ENCODE assay signal across 8 cellular contexts in genomic region chr11:68214173-68215086, GRCh38. TPM values are rescaled to one million over a fixed set of nuclear protein-coding genes. Genes with fewer than 3 reads are reported as not detected.
DNase-seq lines count a peak whose midpoint lies in the region; ATAC-seq and TF ChIP-seq lines count a peak whose summit lies in the region.

No MANE protein-coding gene starts in this region.

- no peak overlapping the region for H2BK5ac ChIP-seq in H9 (ENCODE audit: insufficient read length, low read length)

- H3K4me1 Mint-ChIP-seq in H9 (peaks cover 34 to 39% of the 10 kb centered on the region in 2 experiments), activated B cell treated with CpG ODN at 0.5 μM for 24 hours (peaks cover 44% of the 10 kb centered on the region), glutamatergic neuron (ENCODE audit: low read depth, unreplicated experiment) (peaks cover 24% of the 10 kb centered on the region)

- ATAC-seq in activated B cell treated with CpG ODN at 0.5 μM for 24 hours (ENCODE audit: low read depth) (peak; percentile 4), HG03342 (IDR thresholded peaks at IDR 0.05; ENCODE audit: unreplicated experiment) (no peak)

- H2BK12ac ChIP-seq in H9 (ENCODE audit: insufficient read length, low read depth, low read length) = no peak overlapping the region

- H3K56ac ChIP-seq in H9 (ENCODE audit: insufficient read length, low read depth, low read length) = no peak overlapping the region

- H3K36me3 Mint-ChIP-seq in H9 (ENCODE audit: insufficient read depth in 1 of 3, low read depth in 3 of 3) = peaks cover 0 to 1% (median 0%) of the 10 kb centered on the region in 3 experiments; a peak in 2 of 7 replicates
- H3K36me3 Mint-ChIP-seq in activated B cell treated with CpG ODN at 0.5 μM for 24 hours (ENCODE audit: low read depth) = peaks cover 4% of the 10 kb centered on the region
- H3K36me3 Mint-ChIP-seq in glutamatergic neuron (ENCODE audit: unreplicated experiment) = peaks cover 4% of the 10 kb centered on the region

- no peaks in the 10 kb centered on the region for H4K20me1 ChIP-seq in H9 (ENCODE audit: control insufficient read depth, insufficient read depth, insufficient read length)

- H3K27me3 Mint-ChIP-seq in H9 (ENCODE audit: low read depth) (peaks cover 13% of the 10 kb centered on the region), activated B cell treated with CpG ODN at 0.5 μM for 24 hours (no peaks in the 10 kb centered on the region), glutamatergic neuron (ENCODE audit: unreplicated experiment) (peaks cover 19% of the 10 kb centered on the region)

- H3K9me3 ChIP-seq in H9 (ENCODE audit: control insufficient read depth, low read depth, low read length) (no peaks in the 10 kb centered on the region), prostate gland (no peaks in the 10 kb centered on the region)

- peak overlapping the region; percentile 49 for H4K91ac ChIP-seq in H9 (ENCODE audit: insufficient read length, low read depth, low read length)

- H3K4me2 ChIP-seq in H9 (ENCODE audit: insufficient read depth, insufficient read length, low read length) = peak overlapping the region; percentile 59

- no peak overlapping the region for H2BK20ac ChIP-seq in H9 (ENCODE audit: low read depth, low read length, poor library complexity, severe bottlenecking)

- no peak overlapping the region for H3K23ac ChIP-seq in H9 (ENCODE audit: insufficient read length, low read depth, low read length)

- H3K79me2 ChIP-seq in H9 (ENCODE audit: insufficient read depth, low read length) = peaks cover 15% of the 10 kb centered on the region; the same call in 1 of the 2 replicates

- in situ Hi-C loops in KBM-7 (cut with MboI; ENCODE audit: low pct_unique_long_range_greater_than_20kb, low sequenced_read_pairs) = no loop called here

- H2BK15ac ChIP-seq in H9 (ENCODE audit: low read depth, low read length) = no peak overlapping the region

- WGBS in H9 (ENCODE audit: extremely low coverage, insufficient read length, low lambda C conversion rate) = no CpG with 5 or more reads among the region's 58 CpGs
- WGBS in prostate gland = 20% methylated on average over 51 of the region's 58 CpGs

- H2AK5ac ChIP-seq in H9 (ENCODE audit: insufficient read length, low read length) = no peak overlapping the region

- peak overlapping the region; percentile 78 for H3K9ac ChIP-seq in H9 (ENCODE audit: extremely low read depth, insufficient read length, low read length)

- H3K4me1 ChIP-seq in H9 (ENCODE audit: insufficient read depth, low read length) (no peaks in the 10 kb centered on the region), prostate gland (replicated peaks) (no peaks in the 10 kb centered on the region)

- TF ChIP-seq CTCF in H9 (conservative IDR thresholded peaks at IDR 0.05) = no peak
- TF ChIP-seq CTCF in activated B cell treated with CpG ODN at 0.5 μM for 24 hours (IDR thresholded peaks at IDR 0.05) = no peak
- no peak for TF ChIP-seq CTCF in glutamatergic neuron (IDR thresholded peaks at IDR 0.05; ENCODE audit: partially characterized antibody, unreplicated experiment)
- no peak for TF ChIP-seq CTCF in prostate gland (IDR thresholded peaks at IDR 0.05)

- peak overlapping the region; percentile 85; the same call in 1 of the 2 replicates for H3K14ac ChIP-seq in H9 (ENCODE audit: insufficient read depth, low read length)

- H3K36me3 ChIP-seq in prostate gland = no peaks in the 10 kb centered on the region

- H3K79me1 ChIP-seq in H9 (ENCODE audit: insufficient read depth, low read depth, low read length, poor library complexity, severe bottlenecking) = no peaks in the 10 kb centered on the region

- no peak overlapping the region for H2BK120ac ChIP-seq in H9 (ENCODE audit: low read depth, low read length, poor library complexity, severe bottlenecking)

- H3K27ac ChIP-seq in H9 (ENCODE audit: insufficient read length, low read depth, low read length) (no peak overlapping the region), prostate gland (peak overlapping the region; percentile 98 to 99)

- TF ChIP-seq POLR2A in prostate gland (IDR thresholded peaks at IDR 0.05) = no peak

- H4K5ac ChIP-seq in H9 (ENCODE audit: insufficient read length, low read depth, low read length) = no peak overlapping the region

- peaks cover 6% of the 10 kb centered on the region for H3K23me2 ChIP-seq in H9 (ENCODE audit: insufficient read length, low read depth, low read length, poor library complexity, severe bottlenecking)

- no peak overlapping the region for H3T11ph ChIP-seq in H9 (ENCODE audit: low read length)

- POLR2A ChIA-PET in activated B cell treated with CpG ODN at 0.5 μM for 24 hours (lab: Charles Lee) = interaction anchor here (0.6 to 2.2 kb wide), 10 partner anchors 10 to 1455 kb away, joined by 3 to 9 read pairs (median 3); partner anchors contain the start of genes C11orf24 and UNC93B1

- peak; percentile 17 for DNase-seq in Ammon's horn (ENCODE audit: low spot score)
- peak; percentile 43 for DNase-seq in H9
- DNase-seq in activated B cell treated with CpG ODN at 0.5 μM for 24 hours = no peak
- peak; percentile 72 for DNase-seq in glutamatergic neuron
- DNase-seq in prostate gland (ENCODE audit: low spot score) = no peak
- no peak for DNase-seq in SHP77 treated with DMSO at 0.1 percent for 48 hours (lab: John Stamatoyannopoulos, UW)
- no peak for DNase-seq in KBM-7

- CTCF ChIA-PET in activated B cell treated with CpG ODN at 0.5 μM for 24 hours (lab: Charles Lee) = interaction anchor here (0.6 to 1.8 kb wide), 2 partner anchors 82 to 1072 kb away, joined by 3 to 4 read pairs; no protein-coding TSS in a partner anchor

- H3K27me3 ChIP-seq in H9 (ENCODE audit: insufficient read depth, low read length) (no peaks in the 10 kb centered on the region), prostate gland (replicated peaks; ENCODE audit: insufficient read depth) (no peaks in the 10 kb centered on the region)

- H3K4me3 ChIP-seq in prostate gland = peak overlapping the region; percentile 66 to 92

- intact Hi-C loops in activated B cell treated with CpG ODN at 0.5 μM for 24 hours (cut with micrococcal nuclease) = no loop called here
- intact Hi-C loops in prostate gland (cut with DNase I) = no loop called here

- H2AFZ ChIP-seq in H9 (ENCODE audit: low read length) = no peak overlapping the region

- H3K27ac Mint-ChIP-seq in H9 = no peak overlapping the region
- H3K27ac Mint-ChIP-seq in activated B cell treated with CpG ODN at 0.5 μM for 24 hours = peak overlapping the region; percentile 79
- peak overlapping the region; percentile 82 for H3K27ac Mint-ChIP-seq in glutamatergic neuron (ENCODE audit: unreplicated experiment)

- peak overlapping the region; percentile 85 for H3K18ac ChIP-seq in H9 (ENCODE audit: insufficient read length, low read depth, low read length)

- no peak overlapping the region for H4K8ac ChIP-seq in H9 (replicated peaks; ENCODE audit: insufficient read length, low read depth, low read length)

- H3K4me3 Mint-ChIP-seq in H9 (peak overlapping the region; percentile 71 to 76), activated B cell treated with CpG ODN at 0.5 μM for 24 hours (peak overlapping the region; percentile 83), glutamatergic neuron (ENCODE audit: unreplicated experiment) (peak overlapping the region; percentile 78)

- H3K9me3 Mint-ChIP-seq in H9 (peaks cover 0 to 1% of the 10 kb centered on the region in 2 experiments; a peak in 2 of 5 replicates), activated B cell treated with CpG ODN at 0.5 μM for 24 hours (no peaks in the 10 kb centered on the region), glutamatergic neuron (ENCODE audit: unreplicated experiment) (peaks cover 19% of the 10 kb centered on the region)

- no peak overlapping the region; the same call in 1 of the 2 replicates for H3K4ac ChIP-seq in H9 (ENCODE audit: low read depth, low read length)

RNA-seq across cellular contexts. Expression of gene KMT5B, which starts 1.3 kb away (rescaled TPM):
- 61.2 and 61.6 TPM in 2 replicates for total RNA-seq in H9 (2021)
- total RNA-seq in activated B cell treated with CpG ODN at 0.5 μM for 24 hours = 60.2 and 68.3 TPM in 2 replicates
- total RNA-seq in glutamatergic neuron (ENCODE audit: unreplicated experiment) = 77.4 TPM
- total RNA-seq in prostate gland = 10 to 100 TPM; 41.0 to 57.7 TPM

RNA-seq across cellular contexts. Expression of gene C11orf24, which starts 57.3 kb away (rescaled TPM):
- total RNA-seq in H9 (2021) = 46.8 and 50.5 TPM in 2 replicates
- 75.5 and 78.0 TPM in 2 replicates for total RNA-seq in activated B cell treated with CpG ODN at 0.5 μM for 24 hours
- total RNA-seq in glutamatergic neuron (ENCODE audit: unreplicated experiment) = 58.4 TPM
- 10 to 100 TPM; 25.1 to 61.0 TPM for total RNA-seq in prostate gland

Comparison
In these comparisons a context has a peak if more than half of its experiments do, and no peak if none do; other contexts are left out.
1. DNase-seq: peak in Ammon's horn (single experiment), H9 (single experiment) and glutamatergic neuron (single experiment); none in activated B cell treated with CpG ODN at 0.5 μM for 24 hours (single experiment), prostate gland (single experiment), SHP77 treated with DMSO at 0.1 percent for 48 hours (single experiment) and KBM-7 (single experiment).
2. H3K27ac Mint-ChIP-seq: peak in activated B cell treated with CpG ODN at 0.5 μM for 24 hours (single experiment) and glutamatergic neuron (single experiment); none in H9 (0 of 3).
3. Peak in every context shown above with its lines, with median percentiles within 50 percentile points of each other: H3K4me3 Mint-ChIP-seq.